In the genomic region with DNA sequence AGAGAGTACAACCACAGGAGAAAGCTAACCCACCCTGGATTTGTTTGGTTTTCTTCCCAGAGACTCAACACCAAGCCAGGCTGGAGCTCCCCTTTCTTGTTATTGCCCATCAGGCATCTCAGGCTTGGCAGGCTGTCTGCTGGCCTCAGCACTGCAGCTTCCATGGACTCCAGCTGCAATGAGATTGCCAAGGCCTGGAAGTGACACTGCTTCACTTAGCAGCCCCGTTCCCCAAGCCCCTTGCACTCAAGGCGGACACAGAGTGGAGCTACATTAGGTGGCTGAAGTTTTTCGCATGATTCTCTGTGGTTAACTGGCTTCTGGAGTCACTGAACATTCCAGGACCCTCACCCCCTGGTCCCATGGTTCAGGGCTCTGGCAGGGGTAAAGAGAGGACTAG, we compare ENCODE assay signal across 20 cellular contexts.
DNase-seq lines count a peak whose midpoint lies in the region; ATAC-seq, FAIRE-seq and TF ChIP-seq lines count a peak whose summit lies in the region.
"Had no signal": no experiment of that assay in that cellular context is flagged by ENCODE, and none has a peak within 500 bp of the region (broad histone marks: within the 10 kb centered on the region; RNA-seq: fewer than 3 reads in every experiment).

No MANE protein-coding gene starts in this region.

- H3K27ac ChIP-seq in right cardiac atrium (ENCODE audit: low read length), result no peak overlapping the region
- peak overlapping the region in 1 of 10 donors; percentile 47 for H3K27ac ChIP-seq in heart right ventricle
- H3K27ac ChIP-seq in astrocyte (ENCODE audit: low read depth, low read length), result peak overlapping the region; percentile 97
- no peak overlapping the region for H3K27ac ChIP-seq in aorta (ENCODE audit: low read depth in 1 of 2, low read length in 2 of 2)
- no peak overlapping the region for H3K27ac ChIP-seq in H9 (ENCODE audit: insufficient read length, low read depth, low read length)
- H3K27ac ChIP-seq: epithelial cell of prostate, testis, WERI-Rb-1 had no signal

- H3K27me3 ChIP-seq in right cardiac atrium (ENCODE audit: control insufficient read depth, insufficient read depth) (no peaks in the 10 kb centered on the region), heart right ventricle (no peaks in the 10 kb centered on the region), astrocyte (ENCODE audit: insufficient read depth, low read length) (no peaks in the 10 kb centered on the region), aorta (ENCODE audit: control insufficient read depth in 1 of 2, insufficient read depth in 2 of 2, low read length in 1 of 2) (no peaks in the 10 kb centered on the region), H9 (ENCODE audit: insufficient read depth, low read length) (no peaks in the 10 kb centered on the region)
- H3K27me3 ChIP-seq: testis had no signal

- DNase-seq in right cardiac atrium (peak; percentile 47 to 76 (median 75)), heart right ventricle (no peak), astrocyte (ENCODE audit: low read depth) (no peak), iris pigment epithelial cell (ENCODE audit: low read depth) (peak; percentile 25), aorta (no peak), omental fat pad (ENCODE audit: low spot score) (no peak), epidermal melanocyte (ENCODE audit: insufficient read length, low spot score) (no peak), H9 (no peak)
- DNase-seq: activated CD4-positive, alpha-beta T cell treated with anti-CD3 and anti-CD28 coated beads, Interleukin-2, amount 50 U/mL, for 4 hours; activated gamma-delta T cell treated with Interleukin-2 at 50 U/mL for 16 hours; immature natural killer cell; NCI-H1694 treated with DMSO at 0.1 percent for 48 hours; stimulated activated CD4-positive, alpha-beta T cell treated with anti-CD3 and anti-CD28 coated beads, Interleukin-1b, Interleukin-23, amount 100 ng/mL, for 48 hours; T-helper 2 cell; testis; WERI-Rb-1 had no signal

- H2BK5ac ChIP-seq in H9 (ENCODE audit: insufficient read length, low read length), result no peak overlapping the region

- H3K4me3 Mint-ChIP-seq in astrocyte (ENCODE audit: unreplicated experiment) (no peak overlapping the region), H9 (no peak overlapping the region)
- H3K4me3 Mint-ChIP-seq: immature natural killer cell; stimulated activated memory B cell treated with anti-CD40 and anti-IgM and Interleukin-4, amounts not matched to agents 10 μg/mL and 1 μg/mL and 100 μg/mL, for 72 hours had no signal

- TF ChIP-seq CTCF in heart right ventricle (IDR thresholded peaks at IDR 0.05) (no peak), astrocyte (IDR thresholded peaks at IDR 0.05; ENCODE audit: insufficient read depth, low read depth, low read length) (no peak), omental fat pad (IDR thresholded peaks at IDR 0.05) (no peak), H9 (conservative IDR thresholded peaks at IDR 0.05) (no peak)

- peaks cover 36% of the 10 kb centered on the region for H3K4me1 Mint-ChIP-seq in astrocyte (ENCODE audit: low read depth, unreplicated experiment)
- no peaks in the 10 kb centered on the region for H3K4me1 Mint-ChIP-seq in H9
- H3K4me1 Mint-ChIP-seq: immature natural killer cell had no signal

- H3K9me3 ChIP-seq in right cardiac atrium (ENCODE audit: control insufficient read depth, low read length), result no peaks in the 10 kb centered on the region
- H3K9me3 ChIP-seq in heart right ventricle, result no peaks in the 10 kb centered on the region
- H3K9me3 ChIP-seq in astrocyte (ENCODE audit: insufficient read depth, low read depth, low read length), result no peaks in the 10 kb centered on the region
- H3K9me3 ChIP-seq in aorta (ENCODE audit: control insufficient read depth, low read length), result no peaks in the 10 kb centered on the region
- H3K9me3 ChIP-seq in H9 (ENCODE audit: control insufficient read depth, low read depth, low read length), result no peaks in the 10 kb centered on the region
- H3K9me3 ChIP-seq: testis had no signal

- no peaks in the 10 kb centered on the region for H3K23me2 ChIP-seq in H9 (ENCODE audit: insufficient read length, low read depth, low read length, poor library complexity, severe bottlenecking)

- H3K23ac ChIP-seq in H9 (ENCODE audit: insufficient read length, low read depth, low read length), result no peak overlapping the region

- H2AK5ac ChIP-seq in H9 (ENCODE audit: insufficient read length, low read length), result no peak overlapping the region

- no peak overlapping the region for H3K14ac ChIP-seq in H9 (ENCODE audit: insufficient read depth, low read length)

- ATAC-seq in right cardiac atrium (peak; percentile 36 to 53), heart right ventricle (no peak), aorta (ENCODE audit: low FRiP score) (peak; percentile 43), omental fat pad (ENCODE audit: low FRiP score) (no peak)
- ATAC-seq: K562; stimulated activated memory B cell treated with anti-CD40 and anti-IgM and Interleukin-4, amounts not matched to agents 10 μg/mL and 1 μg/mL and 100 μg/mL, for 72 hours had no signal

- H3K4ac ChIP-seq in H9 (ENCODE audit: low read depth, low read length), result no peak overlapping the region

- H3K36me3 Mint-ChIP-seq in astrocyte (ENCODE audit: low read depth, unreplicated experiment), result peaks cover 12% of the 10 kb centered on the region
- peaks cover 0 to 1% (median 0%) of the 10 kb centered on the region in 3 experiments; a peak in 1 of 7 replicates for H3K36me3 Mint-ChIP-seq in H9 (ENCODE audit: insufficient read depth in 1 of 3, low read depth in 3 of 3)
- H3K36me3 Mint-ChIP-seq: immature natural killer cell; stimulated activated memory B cell treated with anti-CD40 and anti-IgM and Interleukin-4, amounts not matched to agents 10 μg/mL and 1 μg/mL and 100 μg/mL, for 72 hours had no signal

- H3K4me2 ChIP-seq in astrocyte (ENCODE audit: low read length), result peak overlapping the region; percentile 85
- no peak overlapping the region for H3K4me2 ChIP-seq in H9 (ENCODE audit: insufficient read depth, insufficient read length, low read length)

- no peak overlapping the region for H2BK15ac ChIP-seq in H9 (ENCODE audit: low read depth, low read length)

- no peak overlapping the region for H4K8ac ChIP-seq in H9 (replicated peaks; ENCODE audit: insufficient read length, low read depth, low read length)

- H3K9ac ChIP-seq in astrocyte (ENCODE audit: low read length) (peak overlapping the region; percentile 90), H9 (ENCODE audit: extremely low read depth, insufficient read length, low read length) (no peak overlapping the region)

- no peaks in the 10 kb centered on the region for H4K20me1 ChIP-seq in astrocyte (ENCODE audit: insufficient read depth, low read length)
- H4K20me1 ChIP-seq in H9 (ENCODE audit: control insufficient read depth, insufficient read depth, insufficient read length), result no peaks in the 10 kb centered on the region

- H2BK12ac ChIP-seq in H9 (ENCODE audit: insufficient read length, low read depth, low read length), result no peak overlapping the region

- H2BK20ac ChIP-seq in H9 (ENCODE audit: low read depth, low read length, poor library complexity, severe bottlenecking), result no peak overlapping the region

- no peak overlapping the region for H4K5ac ChIP-seq in H9 (ENCODE audit: insufficient read length, low read depth, low read length)

- no peaks in the 10 kb centered on the region for H3K4me1 ChIP-seq in right cardiac atrium (ENCODE audit: control insufficient read depth, insufficient read depth, low read length)
- peaks cover 0 to 8% (median 0%) of the 10 kb centered on the region in 9 donors for H3K4me1 ChIP-seq in heart right ventricle
- peaks cover 40% of the 10 kb centered on the region for H3K4me1 ChIP-seq in astrocyte (ENCODE audit: insufficient read depth, low read length)
- H3K4me1 ChIP-seq in aorta (ENCODE audit: control insufficient read depth in 1 of 2, insufficient read depth in 2 of 2, low read length in 2 of 2), result no peaks in the 10 kb centered on the region
- no peaks in the 10 kb centered on the region for H3K4me1 ChIP-seq in H9 (ENCODE audit: insufficient read depth, low read length)
- H3K4me1 ChIP-seq: testis had no signal

- peaks cover 5% of the 10 kb centered on the region for H3K9me3 Mint-ChIP-seq in astrocyte (ENCODE audit: unreplicated experiment)
- H3K9me3 Mint-ChIP-seq in H9, result peaks cover 0 to 1% of the 10 kb centered on the region in 2 experiments; a peak in 2 of 5 replicates
- H3K9me3 Mint-ChIP-seq: stimulated activated memory B cell treated with anti-CD40 and anti-IgM and Interleukin-4, amounts not matched to agents 10 μg/mL and 1 μg/mL and 100 μg/mL, for 72 hours had no signal

- FAIRE-seq in astrocyte (lab: Jason Lieb, UNC), result no peak
- FAIRE-seq: G401.6, K562 had no signal

- no peak overlapping the region for H3K56ac ChIP-seq in H9 (ENCODE audit: insufficient read length, low read depth, low read length)

- no peak overlapping the region for H4K91ac ChIP-seq in H9 (ENCODE audit: insufficient read length, low read depth, low read length)

- WGBS in right cardiac atrium, result 75% methylated on average over 3 of the region's 3 CpGs
- WGBS in heart right ventricle, 2 donors, result 83 to 87% methylated on average over 3 of the region's 3 CpGs
- WGBS in aorta, 2 donors, result 30 to 42% methylated on average over 3 of the region's 3 CpGs
- WGBS in H9 (ENCODE audit: extremely low coverage, insufficient read length, low lambda C conversion rate), result no CpG with 5 or more reads among the region's 3 CpGs

- H3K36me3 ChIP-seq in heart right ventricle (no peaks in the 10 kb centered on the region), astrocyte (ENCODE audit: insufficient read depth, low read length) (no peaks in the 10 kb centered on the region), aorta (ENCODE audit: control insufficient read depth in 1 of 2, insufficient read depth in 2 of 2, low read length in 1 of 2) (no peaks in the 10 kb centered on the region)
- H3K36me3 ChIP-seq: WERI-Rb-1 had no signal

- H3K79me2 ChIP-seq in astrocyte (ENCODE audit: insufficient read depth, low read length) (peaks cover 40% of the 10 kb centered on the region), H9 (ENCODE audit: insufficient read depth, low read length) (no peaks in the 10 kb centered on the region)

- no peaks in the 10 kb centered on the region for H3K79me1 ChIP-seq in H9 (ENCODE audit: insufficient read depth, low read depth, low read length, poor library complexity, severe bottlenecking)

- no peak overlapping the region for H3K4me3 ChIP-seq in right cardiac atrium (ENCODE audit: low read length)
- H3K4me3 ChIP-seq in heart right ventricle, result no peak overlapping the region
- no peak overlapping the region for H3K4me3 ChIP-seq in astrocyte (ENCODE audit: insufficient read depth, low read depth, low read length)
- no peak overlapping the region for H3K4me3 ChIP-seq in aorta (ENCODE audit: low read length in 2 of 2)
- H3K4me3 ChIP-seq: K562, testis had no signal

- H2AFZ ChIP-seq in astrocyte (ENCODE audit: low read depth, low read length) (peak overlapping the region; percentile 54), H9 (ENCODE audit: low read length) (no peak overlapping the region)

- H2BK120ac ChIP-seq in H9 (ENCODE audit: low read depth, low read length, poor library complexity, severe bottlenecking), result no peak overlapping the region

- H3K27ac Mint-ChIP-seq in astrocyte (ENCODE audit: unreplicated experiment) (peak overlapping the region; percentile 100), H9 (no peak overlapping the region)
- H3K27ac Mint-ChIP-seq: immature natural killer cell; stimulated activated memory B cell treated with anti-CD40 and anti-IgM and Interleukin-4, amounts not matched to agents 10 μg/mL and 1 μg/mL and 100 μg/mL, for 72 hours had no signal

- H3T11ph ChIP-seq in H9 (ENCODE audit: low read length), result no peak overlapping the region

- intact Hi-C loops in right cardiac atrium (cut with DNase I), result no loop called here
- intact Hi-C loops in heart right ventricle (cut with DNase I), result no loop called here
- intact Hi-C loops in aorta (cut with DNase I), result no loop called here

- H3K27me3 Mint-ChIP-seq in astrocyte (ENCODE audit: low read depth, unreplicated experiment), result no peaks in the 10 kb centered on the region
- peaks cover under 1% of the 10 kb centered on the region for H3K27me3 Mint-ChIP-seq in H9 (ENCODE audit: low read depth)
- H3K27me3 Mint-ChIP-seq: stimulated activated memory B cell treated with anti-CD40 and anti-IgM and Interleukin-4, amounts not matched to agents 10 μg/mL and 1 μg/mL and 100 μg/mL, for 72 hours had no signal

- H3K18ac ChIP-seq in H9 (ENCODE audit: insufficient read length, low read depth, low read length), result no peak overlapping the region

Comparison
In these comparisons a context has a peak if more than half of its experiments do, and no peak if none do; other contexts are left out.
1. ATAC-seq: peak in right cardiac atrium (2 of 2) and aorta (single experiment); none in heart right ventricle (0 of 8) and omental fat pad (single experiment).
2. DNase-seq: peak in right cardiac atrium (3 of 3) and iris pigment epithelial cell (single experiment); none in heart right ventricle (0 of 2), astrocyte (single experiment), aorta (0 of 2), omental fat pad (single experiment), epidermal melanocyte (single experiment) and H9 (single experiment).